9 cellular contexts compared by ENCODE assay signal in genomic region chr7:149599636-149600206, GRCh38.
A peak's percentile ranks its signal among the peaks of the same experiment; 100 is the strongest.
DNase-seq lines count a peak whose midpoint lies in the region; ATAC-seq and TF ChIP-seq lines count a peak whose summit lies in the region.
"Had no signal": no experiment of that assay in that cellular context is flagged by ENCODE, and none has a peak within 500 bp of the region (broad histone marks: within the 10 kb centered on the region; RNA-seq: fewer than 3 reads in every experiment).

No MANE protein-coding gene starts in this region.

- H3K27me3 ChIP-seq in BLaER1 (no peaks in the 10 kb centered on the region), endodermal cell (ENCODE audit: control insufficient read depth, insufficient read depth, low read length, poor library complexity, severe bottlenecking) (no peaks in the 10 kb centered on the region), H9 (ENCODE audit: insufficient read depth, low read length) (no peaks in the 10 kb centered on the region)
- H3K27me3 ChIP-seq: ascending aorta had no signal

- no peak overlapping the region for H3K56ac ChIP-seq in H9 (ENCODE audit: insufficient read length, low read depth, low read length)

- H3K4me2 ChIP-seq in BLaER1 (peak overlapping the region; percentile 63), H9 (ENCODE audit: insufficient read depth, insufficient read length, low read length) (no peak overlapping the region)

- no peak overlapping the region for H3K23ac ChIP-seq in H9 (ENCODE audit: insufficient read length, low read depth, low read length)

- no peaks in the 10 kb centered on the region for H3K23me2 ChIP-seq in H9 (ENCODE audit: insufficient read length, low read depth, low read length, poor library complexity, severe bottlenecking)

- DNase-seq in activated CD4-positive, alpha-beta memory T cell treated with anti-CD3 and anti-CD28 coated beads for 36 hours = peak; percentile 20
- DNase-seq in endodermal cell (no peak), erythroblast (lab: John Stamatoyannopoulos, UW) (no peak), H9 (no peak), putamen (ENCODE audit: low spot score) (no peak)

- H2AK5ac ChIP-seq in H9 (ENCODE audit: insufficient read length, low read length) = no peak overlapping the region

- H2AFZ ChIP-seq in H9 (ENCODE audit: low read length) = no peak overlapping the region

- H3K36me3 Mint-ChIP-seq in activated CD4-positive, alpha-beta memory T cell treated with anti-CD3 and anti-CD28 coated beads for 36 hours = peaks cover 53% of the 10 kb centered on the region
- H3K36me3 Mint-ChIP-seq in endodermal cell (ENCODE audit: low read depth) (peaks cover 45% of the 10 kb centered on the region), H9 (ENCODE audit: insufficient read depth in 1 of 3, low read depth in 3 of 3) (peaks cover 12 to 42% (median 18%) of the 10 kb centered on the region in 3 experiments; a peak in 6 of 7 replicates)

- no peak overlapping the region for H3K14ac ChIP-seq in H9 (ENCODE audit: insufficient read depth, low read length)

- H2BK12ac ChIP-seq in H9 (ENCODE audit: insufficient read length, low read depth, low read length) = no peak overlapping the region

- H3K4me1 Mint-ChIP-seq in activated CD4-positive, alpha-beta memory T cell treated with anti-CD3 and anti-CD28 coated beads for 36 hours (ENCODE audit: low read depth) = peaks cover 35% of the 10 kb centered on the region
- H3K4me1 Mint-ChIP-seq in endodermal cell = no peaks in the 10 kb centered on the region
- no peaks in the 10 kb centered on the region for H3K4me1 Mint-ChIP-seq in H9

- H2BK15ac ChIP-seq in H9 (ENCODE audit: low read depth, low read length) = no peak overlapping the region

- H3K36me3 ChIP-seq in BLaER1 = peaks cover 91% of the 10 kb centered on the region
- peaks cover 57% of the 10 kb centered on the region for H3K36me3 ChIP-seq in endodermal cell (ENCODE audit: control insufficient read depth, insufficient read depth, low read length)

- CTCF ChIA-PET in activated CD4-positive, alpha-beta memory T cell treated with anti-CD3 and anti-CD28 coated beads for 36 hours (lab: Charles Lee) = interaction anchor here (0.8 to 4.7 kb wide), 8 partner anchors 18 to 290 kb away, joined by 3 to 29 read pairs (median 5); no protein-coding TSS in a partner anchor

- peak overlapping the region; percentile 72 for H3K27ac Mint-ChIP-seq in activated CD4-positive, alpha-beta memory T cell treated with anti-CD3 and anti-CD28 coated beads for 36 hours
- H3K27ac Mint-ChIP-seq in endodermal cell (no peak overlapping the region), H9 (peak overlapping the region in 1 of 3 experiments; percentile 3; a peak in 2 of 7 replicates)

- H3K4me1 ChIP-seq in BLaER1 (peaks cover 29% of the 10 kb centered on the region), endodermal cell (ENCODE audit: control insufficient read depth, insufficient read depth, low read length) (no peaks in the 10 kb centered on the region), H9 (ENCODE audit: insufficient read depth, low read length) (no peaks in the 10 kb centered on the region)
- H3K4me1 ChIP-seq: ascending aorta had no signal

- H2BK120ac ChIP-seq in H9 (ENCODE audit: low read depth, low read length, poor library complexity, severe bottlenecking) = no peak overlapping the region

- H3K9ac ChIP-seq in BLaER1 = no peak overlapping the region
- no peak overlapping the region for H3K9ac ChIP-seq in endodermal cell (ENCODE audit: extremely low read depth, low read length, poor library complexity, severe bottlenecking)
- no peak overlapping the region for H3K9ac ChIP-seq in H9 (ENCODE audit: extremely low read depth, insufficient read length, low read length)

- no peak for TF ChIP-seq CTCF in endodermal cell (conservative IDR thresholded peaks at IDR 0.05)
- TF ChIP-seq CTCF in H9 (conservative IDR thresholded peaks at IDR 0.05) = no peak

- ATAC-seq in GM18858 (IDR thresholded peaks at IDR 0.05; ENCODE audit: unreplicated experiment) = peak; percentile 37
- ATAC-seq in HG03066 (IDR thresholded peaks at IDR 0.05; ENCODE audit: low read depth, unreplicated experiment) = peak; percentile 44

- H3K4ac ChIP-seq in H9 (ENCODE audit: low read depth, low read length) = no peak overlapping the region

- H4K20me1 ChIP-seq in BLaER1 (peaks cover 51% of the 10 kb centered on the region), H9 (ENCODE audit: control insufficient read depth, insufficient read depth, insufficient read length) (no peaks in the 10 kb centered on the region)

- no peak overlapping the region for H4K5ac ChIP-seq in H9 (ENCODE audit: insufficient read length, low read depth, low read length)

- no peak for TF ChIP-seq POLR2A in erythroblast (IDR thresholded peaks at IDR 0.05; ENCODE audit: low read length)

- no peak overlapping the region for H3K27ac ChIP-seq in BLaER1
- H3K27ac ChIP-seq in endodermal cell (ENCODE audit: low read depth, low read length) = no peak overlapping the region
- no peak overlapping the region for H3K27ac ChIP-seq in H9 (ENCODE audit: insufficient read length, low read depth, low read length)
- H3K27ac ChIP-seq: ascending aorta had no signal

- H3K27me3 Mint-ChIP-seq in activated CD4-positive, alpha-beta memory T cell treated with anti-CD3 and anti-CD28 coated beads for 36 hours = no peaks in the 10 kb centered on the region
- H3K27me3 Mint-ChIP-seq in endodermal cell (ENCODE audit: insufficient read depth) (no peaks in the 10 kb centered on the region), H9 (ENCODE audit: low read depth) (no peaks in the 10 kb centered on the region; the same call in 1 of the 2 replicates)

- H2BK5ac ChIP-seq in H9 (ENCODE audit: insufficient read length, low read length) = no peak overlapping the region

- POLR2A ChIA-PET in activated CD4-positive, alpha-beta memory T cell treated with anti-CD3 and anti-CD28 coated beads for 36 hours (lab: Charles Lee) = interaction anchor here (1.2 kb wide), 1 partner anchor 24 kb away, joined by 3 read pairs; no protein-coding TSS in a partner anchor

- H3K9me3 Mint-ChIP-seq in activated CD4-positive, alpha-beta memory T cell treated with anti-CD3 and anti-CD28 coated beads for 36 hours = no peaks in the 10 kb centered on the region
- no peaks in the 10 kb centered on the region for H3K9me3 Mint-ChIP-seq in endodermal cell
- no peaks in the 10 kb centered on the region for H3K9me3 Mint-ChIP-seq in H9

- H4K91ac ChIP-seq in H9 (ENCODE audit: insufficient read length, low read depth, low read length) = no peak overlapping the region

- no peak overlapping the region for H3K4me3 ChIP-seq in BLaER1
- no peak overlapping the region for H3K4me3 ChIP-seq in endodermal cell (ENCODE audit: low read length)
- H3K4me3 ChIP-seq: ascending aorta had no signal

- no peaks in the 10 kb centered on the region for H3K79me1 ChIP-seq in H9 (ENCODE audit: insufficient read depth, low read depth, low read length, poor library complexity, severe bottlenecking)

- H3K79me2 ChIP-seq in H9 (ENCODE audit: insufficient read depth, low read length) = no peaks in the 10 kb centered on the region

- no peak overlapping the region for H4K8ac ChIP-seq in H9 (replicated peaks; ENCODE audit: insufficient read length, low read depth, low read length)

- H3K4me3 Mint-ChIP-seq in activated CD4-positive, alpha-beta memory T cell treated with anti-CD3 and anti-CD28 coated beads for 36 hours = peak overlapping the region; percentile 31
- H3K4me3 Mint-ChIP-seq in endodermal cell = no peak overlapping the region
- H3K4me3 Mint-ChIP-seq in H9 = no peak overlapping the region

- H3K9me3 ChIP-seq in BLaER1 (no peaks in the 10 kb centered on the region), endodermal cell (ENCODE audit: control insufficient read depth, low read length) (no peaks in the 10 kb centered on the region), H9 (ENCODE audit: control insufficient read depth, low read depth, low read length) (no peaks in the 10 kb centered on the region)
- H3K9me3 ChIP-seq: ascending aorta had no signal

- no peak overlapping the region for H3T11ph ChIP-seq in H9 (ENCODE audit: low read length)

- intact Hi-C loops in activated CD4-positive, alpha-beta memory T cell treated with anti-CD3 and anti-CD28 coated beads for 36 hours (cut with micrococcal nuclease) = loop anchor here (1.0 to 10.0 kb wide), 6 partner anchors 19 to 575 kb away; partner anchors contain the start of genes PDIA4 and ZNF746

- H3K18ac ChIP-seq in H9 (ENCODE audit: insufficient read length, low read depth, low read length) = no peak overlapping the region

- 85 to 97% methylated on average over 5 to 7 of the region's 7 CpGs for WGBS in endodermal cell (ENCODE audit: insufficient coverage in 1 of 2, insufficient read length in 1 of 2), 2 experiments
- 100% methylated on average over 1 of the region's 7 CpGs for WGBS in H9 (ENCODE audit: extremely low coverage, insufficient read length, low lambda C conversion rate)

- H2BK20ac ChIP-seq in H9 (ENCODE audit: low read depth, low read length, poor library complexity, severe bottlenecking) = no peak overlapping the region
